In genomic region chr1:23484253-23485001, GRCh38 we compare ENCODE assay signal across 8 cellular contexts. TPM values are rescaled to one million over a fixed set of nuclear protein-coding genes. Genes with fewer than 3 reads are reported as not detected.
DNase-seq lines count a peak whose midpoint lies in the region; ATAC-seq and TF ChIP-seq lines count a peak whose summit lies in the region.

No MANE protein-coding gene starts in this region.

- H3K4me1 ChIP-seq in CD4-positive, CD25-positive, alpha-beta regulatory T cell (ENCODE audit: control insufficient read depth, insufficient read depth, low read length, poor library complexity, severe bottlenecking): peaks cover 21% of the 10 kb centered on the region
- peaks cover 52% of the 10 kb centered on the region for H3K4me1 ChIP-seq in body of pancreas

- peak overlapping the region; percentile 29 to 81 (median 52) for H3K27ac Mint-ChIP-seq in CD4-positive, CD25-positive, alpha-beta regulatory T cell

- intact Hi-C loops in body of pancreas (cut with DNase I): no loop called here
- intact Hi-C loops in sciatic nerve (cut with DNase I): no loop called here

- peak overlapping the region; percentile 23 for H3K27ac ChIP-seq in CD4-positive, CD25-positive, alpha-beta regulatory T cell (ENCODE audit: insufficient read depth, low read length, poor library complexity, severe bottlenecking)
- H3K27ac ChIP-seq in body of pancreas: peak overlapping the region; percentile 74 to 93 (median 84)

- no peak for TF ChIP-seq CTCF in body of pancreas (IDR thresholded peaks at IDR 0.05)

- peaks cover 10% of the 10 kb centered on the region for H3K27me3 ChIP-seq in CD4-positive, CD25-positive, alpha-beta regulatory T cell (ENCODE audit: control insufficient read depth, insufficient read depth, low read length)
- no peaks in the 10 kb centered on the region for H3K27me3 ChIP-seq in body of pancreas

- TF ChIP-seq POLR2A in body of pancreas (IDR thresholded peaks at IDR 0.05): peak in 2 of 3 donors; percentile 29 to 33

- no peaks in the 10 kb centered on the region for H3K36me3 ChIP-seq in CD4-positive, CD25-positive, alpha-beta regulatory T cell (ENCODE audit: control insufficient read depth, insufficient read depth, low read length)
- H3K36me3 ChIP-seq in body of pancreas (replicated peaks in 1 of 2; ENCODE audit: insufficient read depth in 1 of 2, low read depth in 2 of 2): no peaks in the 10 kb centered on the region

- 8% methylated on average over 28 to 29 of the region's 54 CpGs for WGBS in body of pancreas, 2 donors

- DNase-seq in CD4-positive, CD25-positive, alpha-beta regulatory T cell: peak; percentile 88 to 96 (median 90)
- DNase-seq in NCI-H1694 (lab: John Stamatoyannopoulos, UW): peak; percentile 65
- DNase-seq in UCSD-AML1 (lab: John Stamatoyannopoulos, UW; ENCODE audit: unreplicated experiment): peak; percentile 85
- peak; percentile 91 to 93 (median 92) for DNase-seq in body of pancreas
- DNase-seq in iPS DF 4.7 (ENCODE audit: extremely low read depth, low spot score): peak; percentile 58
- DNase-seq in sciatic nerve (ENCODE audit: low spot score): peak; percentile 97
- DNase-seq in GF-D8 (lab: John Stamatoyannopoulos, UW): no peak

- H3K4me3 ChIP-seq in CD4-positive, CD25-positive, alpha-beta regulatory T cell (ENCODE audit: low read depth, low read length): peak overlapping the region; percentile 51
- peak overlapping the region; percentile 87 to 90 for H3K4me3 ChIP-seq in body of pancreas

- peak overlapping the region; percentile 71 to 92 (median 88) for H3K4me3 Mint-ChIP-seq in CD4-positive, CD25-positive, alpha-beta regulatory T cell

- H3K9me3 ChIP-seq in CD4-positive, CD25-positive, alpha-beta regulatory T cell (ENCODE audit: control insufficient read depth in 2 of 2, low read length in 2 of 2): no peaks in the 10 kb centered on the region
- no peaks in the 10 kb centered on the region for H3K9me3 ChIP-seq in body of pancreas

- H3K36me3 Mint-ChIP-seq in CD4-positive, CD25-positive, alpha-beta regulatory T cell: no peaks in the 10 kb centered on the region

- H3K4me1 Mint-ChIP-seq in CD4-positive, CD25-positive, alpha-beta regulatory T cell: peaks cover 7 to 26% (median 18%) of the 10 kb centered on the region in 4 donors

- peaks cover 56% of the 10 kb centered on the region for H3K27me3 Mint-ChIP-seq in CD4-positive, CD25-positive, alpha-beta regulatory T cell

- H3K9me3 Mint-ChIP-seq in CD4-positive, CD25-positive, alpha-beta regulatory T cell: peaks cover 0 to 2% (median 0%) of the 10 kb centered on the region in 7 donors

- peak; percentile 91 to 93 for ATAC-seq in CD4-positive, CD25-positive, alpha-beta regulatory T cell (ENCODE audit: low read depth in 2 of 2)
- ATAC-seq in GM21737 (IDR thresholded peaks at IDR 0.05; ENCODE audit: unreplicated experiment): peak; percentile 53
- peak; percentile 87 for ATAC-seq in body of pancreas
- peak; percentile 93 for ATAC-seq in sciatic nerve

RNA-seq across cellular contexts. Expression of gene ASAP3, which starts 0.4 kb away (rescaled TPM):
- 2.3 TPM for total RNA-seq in CD4-positive, CD25-positive, alpha-beta regulatory T cell
- polyA plus RNA-seq in CD4-positive, CD25-positive, alpha-beta regulatory T cell: under 1 TPM in 3 of 4 donors, not detected in 1; 0.23 to 0.57 (median 0.41) TPM
- total RNA-seq in body of pancreas (10 to 100 TPM; 27.4 to 39.4 TPM), sciatic nerve (109 TPM)

RNA-seq across cellular contexts. Expression of gene E2F2, which starts 46.6 kb away (rescaled TPM):
- 13.8 TPM for total RNA-seq in CD4-positive, CD25-positive, alpha-beta regulatory T cell
- polyA plus RNA-seq in CD4-positive, CD25-positive, alpha-beta regulatory T cell: 1 to 10 TPM; 2.3 to 7.1 (median 3.7) TPM
- total RNA-seq in body of pancreas (under 1 TPM in 1 of 2 donors, not detected in 1; under 0.01 TPM), sciatic nerve (2.1 TPM)

RNA-seq across cellular contexts. Expression of gene TCEA3, which starts 59.9 kb away (rescaled TPM):
- 8.5 TPM for total RNA-seq in CD4-positive, CD25-positive, alpha-beta regulatory T cell
- 10 to 100 TPM in 2 of 4 donors, 1 to 10 TPM in 2; 7.7 to 23.2 (median 12.4) TPM for polyA plus RNA-seq in CD4-positive, CD25-positive, alpha-beta regulatory T cell
- 100 to 1,000 TPM; 110 to 140 TPM for total RNA-seq in body of pancreas
- 48.4 TPM for total RNA-seq in sciatic nerve
